In genomic region chr17:18248300-18248731, GRCh38 we compare ENCODE assay signal across 8 cellular contexts. TPM values are rescaled to one million over a fixed set of nuclear protein-coding genes. Genes with fewer than 3 reads are reported as not detected.
A peak's percentile ranks its signal among the peaks of the same experiment; 100 is the strongest.
DNase-seq lines count a peak whose midpoint lies in the region; ATAC-seq, FAIRE-seq and TF ChIP-seq lines count a peak whose summit lies in the region.

No MANE protein-coding gene starts in this region.

- H3K4me1 ChIP-seq in lung (ENCODE audit: control insufficient read depth in 2 of 2, insufficient read depth in 2 of 2, low read length in 2 of 2): peaks cover 0 to 3% of the 10 kb centered on the region in 2 donors

- H3K9me3 ChIP-seq in lung (ENCODE audit: control insufficient read depth in 2 of 2, insufficient read depth in 1 of 2, low read length in 1 of 2): no peaks in the 10 kb centered on the region

- FAIRE-seq in GM19239 (lab: Jason Lieb, UNC): peak; percentile 90

- H3K36me3 ChIP-seq in lung (ENCODE audit: control insufficient read depth in 2 of 2, insufficient read depth in 2 of 2, low read length in 2 of 2): peaks cover 3 to 87% of the 10 kb centered on the region in 2 donors

- peak; percentile 53 for ATAC-seq in lung (ENCODE audit: insufficient read depth, low FRiP score)
- no peak for ATAC-seq in HG02970 (IDR thresholded peaks at IDR 0.05; ENCODE audit: low FRiP score, unreplicated experiment)

- H3K4me3 Mint-ChIP-seq in activated CD4-positive, alpha-beta T cell treated with anti-CD3 and anti-CD28 coated beads, Interleukin-2, amount 10 ng/mL, durations not matched to agents 24 days and 14 days: no peak overlapping the region

- DNase-seq in AG08395 (ENCODE audit: low spot score): peak; percentile 85
- DNase-seq in GM19239 (ENCODE audit: insufficient read length, low spot score): peak; percentile 99
- peak; percentile 56 to 63 for DNase-seq in NCI-H446 (lab: John Stamatoyannopoulos, UW)
- DNase-seq in activated CD4-positive, alpha-beta T cell treated with anti-CD3 and anti-CD28 coated beads, Interleukin-2, amount 10 ng/mL, durations not matched to agents 24 days and 14 days: peak; percentile 90
- no peak for DNase-seq in coronary artery (ENCODE audit: low spot score)
- peak; percentile 73 for DNase-seq in lung (ENCODE audit: low spot score)
- DNase-seq in stimulated activated CD8-positive, alpha-beta memory T cell treated with anti-CD3 and anti-CD28 coated beads, Interleukin-12 subunit alpha, Interleukin-12 subunit beta, amount 100 ng/mL, for 4 hours (ENCODE audit: low read depth): peak; percentile 43

- no peak overlapping the region for H3K27ac Mint-ChIP-seq in activated CD4-positive, alpha-beta T cell treated with anti-CD3 and anti-CD28 coated beads, Interleukin-2, amount 10 ng/mL, durations not matched to agents 24 days and 14 days

- peaks cover 50% of the 10 kb centered on the region for H3K36me3 Mint-ChIP-seq in activated CD4-positive, alpha-beta T cell treated with anti-CD3 and anti-CD28 coated beads, Interleukin-2, amount 10 ng/mL, durations not matched to agents 24 days and 14 days (ENCODE audit: low read depth)

- intact Hi-C loops in activated CD4-positive, alpha-beta T cell treated with anti-CD3 and anti-CD28 coated beads, Interleukin-2, amount 10 ng/mL, durations not matched to agents 24 days and 14 days (cut with micrococcal nuclease): loop anchor here (2.0 kb wide), 1 partner anchor 66 kb away; the partner anchor contains the start of genes SMCR8 and TOP3A

- H3K4me1 Mint-ChIP-seq in activated CD4-positive, alpha-beta T cell treated with anti-CD3 and anti-CD28 coated beads, Interleukin-2, amount 10 ng/mL, durations not matched to agents 24 days and 14 days: peaks cover 6% of the 10 kb centered on the region

- no peaks in the 10 kb centered on the region for H3K9me3 Mint-ChIP-seq in activated CD4-positive, alpha-beta T cell treated with anti-CD3 and anti-CD28 coated beads, Interleukin-2, amount 10 ng/mL, durations not matched to agents 24 days and 14 days

- H3K27me3 ChIP-seq in lung (ENCODE audit: control insufficient read depth, insufficient read depth): no peaks in the 10 kb centered on the region

- 35 to 42% methylated on average over 9 of the region's 9 CpGs for WGBS in lung, 2 donors

- TF ChIP-seq CTCF in coronary artery (IDR thresholded peaks at IDR 0.05): peak; percentile 23
- TF ChIP-seq CTCF in lung (IDR thresholded peaks at IDR 0.05; ENCODE audit: control extremely low read depth, extremely low read depth): peak; percentile 60

- no peaks in the 10 kb centered on the region for H3K27me3 Mint-ChIP-seq in activated CD4-positive, alpha-beta T cell treated with anti-CD3 and anti-CD28 coated beads, Interleukin-2, amount 10 ng/mL, durations not matched to agents 24 days and 14 days

- H3K27ac ChIP-seq in coronary artery: peak overlapping the region in 1 of 2 donors; percentile 52
- H3K27ac ChIP-seq in lung (ENCODE audit: low read depth in 1 of 2, low read length in 1 of 2): peak overlapping the region; percentile 5 to 13

- H3K4me3 ChIP-seq in coronary artery: no peak overlapping the region
- no peak overlapping the region for H3K4me3 ChIP-seq in lung

RNA-seq across cellular contexts. Expression of gene FLII, which starts 10.2 kb away (rescaled TPM):
- 266 and 275 TPM in 2 replicates for total RNA-seq in activated CD4-positive, alpha-beta T cell treated with anti-CD3 and anti-CD28 coated beads, Interleukin-2, amount 10 ng/mL, durations not matched to agents 24 days and 14 days
- 100 to 1,000 TPM; 152 to 391 TPM for total RNA-seq in lung
- 100 to 1,000 TPM; 234 to 298 TPM for polyA plus RNA-seq in lung

RNA-seq across cellular contexts. Expression of gene MIEF2, which starts 12.1 kb away (rescaled TPM):
- 4.3 and 6.0 TPM in 2 replicates for total RNA-seq in activated CD4-positive, alpha-beta T cell treated with anti-CD3 and anti-CD28 coated beads, Interleukin-2, amount 10 ng/mL, durations not matched to agents 24 days and 14 days
- 10 to 100 TPM; 15.5 to 24.1 TPM for total RNA-seq in lung
- 10 to 100 TPM in 1 of 2 donors, 1 to 10 TPM in 1; 7.3 to 10.8 TPM for polyA plus RNA-seq in lung

RNA-seq across cellular contexts. Expression of gene LLGL1, which starts 22.9 kb away (rescaled TPM):
- total RNA-seq in activated CD4-positive, alpha-beta T cell treated with anti-CD3 and anti-CD28 coated beads, Interleukin-2, amount 10 ng/mL, durations not matched to agents 24 days and 14 days: 23.1 and 23.5 TPM in 2 replicates
- 10 to 100 TPM; 14.7 to 21.8 TPM for total RNA-seq in lung
- 1 to 10 TPM; 7.1 to 9.5 TPM for polyA plus RNA-seq in lung
